ENCODE assay signal across 8 cellular contexts in the genomic region with DNA sequence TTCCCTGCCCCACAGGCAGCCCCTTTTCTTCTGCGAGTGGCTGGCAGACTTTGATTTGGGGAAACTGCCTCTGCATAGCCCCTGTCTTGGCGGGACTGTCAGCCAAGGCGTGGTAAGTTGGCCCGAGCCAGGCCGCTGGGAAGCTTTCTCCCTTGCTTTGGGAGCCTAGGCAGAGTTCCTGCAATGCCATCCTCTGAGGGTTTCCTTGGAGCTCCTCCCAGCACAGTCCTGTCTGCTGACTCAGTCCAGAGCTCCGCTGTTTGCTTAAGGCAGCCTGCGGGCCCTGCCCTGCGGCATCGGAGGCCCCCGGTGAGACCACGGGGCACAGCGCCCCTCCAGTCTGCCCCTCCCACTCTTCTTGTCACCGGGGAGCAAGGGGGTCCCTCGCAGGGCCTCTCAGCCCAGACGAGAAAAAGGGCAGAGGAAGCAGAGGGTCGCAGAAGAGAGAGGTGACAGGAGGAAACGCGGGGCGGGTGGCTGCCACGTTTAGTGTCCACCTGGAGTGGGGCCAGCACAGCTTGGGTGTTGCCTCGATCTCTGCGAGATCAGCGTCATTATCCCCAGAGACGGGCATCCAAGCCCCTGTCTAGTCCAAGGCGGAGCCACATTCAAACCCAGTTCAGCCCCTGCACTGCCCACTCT. TPM values are rescaled to one million over a fixed set of nuclear protein-coding genes. Genes with fewer than 3 reads are reported as not detected.
DNase-seq lines count a peak whose midpoint lies in the region; ATAC-seq and TF ChIP-seq lines count a peak whose summit lies in the region.

No MANE protein-coding gene starts in this region.

- H3K27ac ChIP-seq in PC-9 (peak overlapping the region; percentile 94), gastroesophageal sphincter (peak overlapping the region; percentile 30 to 84 (median 76)), psoas muscle (peak overlapping the region; percentile 81)

- H3K4me1 ChIP-seq in PC-9 (replicated peaks; ENCODE audit: insufficient read depth), result peaks cover 47% of the 10 kb centered on the region
- peaks cover 5 to 56% (median 33%) of the 10 kb centered on the region in 3 donors for H3K4me1 ChIP-seq in gastroesophageal sphincter
- H3K4me1 ChIP-seq in psoas muscle, result peaks cover 40% of the 10 kb centered on the region

- intact Hi-C loops in PC-9 (cut with micrococcal nuclease; ENCODE audit: unreplicated experiment), result loop anchor here (1.0 to 10.0 kb wide), 4 partner anchors 27 to 233 kb away; no protein-coding TSS in a partner anchor
- intact Hi-C loops in psoas muscle (cut with DNase I), result loop anchor here in 1 of 2 donors (5.0 kb wide), 1 partner anchor 60 kb away; a partner anchor contains a TSS

- ATAC-seq in gastroesophageal sphincter (peak; percentile 86), psoas muscle (peak; percentile 82 to 91 (median 86))

- H3K4me2 ChIP-seq in PC-9, result peak overlapping the region; percentile 75

- CTCF ChIA-PET in PC-9 (lab: Charles Lee), result interaction anchor here (1.3 kb wide), 1 partner anchor 26 kb away, joined by 4 read pairs; no protein-coding TSS in a partner anchor

- H3K36me3 ChIP-seq in PC-9 (ENCODE audit: low read depth), result no peaks in the 10 kb centered on the region
- no peaks in the 10 kb centered on the region for H3K36me3 ChIP-seq in gastroesophageal sphincter
- H3K36me3 ChIP-seq in psoas muscle (ENCODE audit: insufficient read depth in 1 of 2, low read depth in 1 of 2), result no peaks in the 10 kb centered on the region

- POLR2A ChIA-PET in PC-9 (lab: Charles Lee; ENCODE audit: unreplicated experiment), result interaction anchor here (0.5 to 1.0 kb wide), 6 partner anchors 27 to 1501 kb away, joined by 3 to 6 read pairs (median 3); a partner anchor contains a TSS

- no peaks in the 10 kb centered on the region for H3K9me3 ChIP-seq in PC-9 (ENCODE audit: insufficient read depth, low read depth)
- no peaks in the 10 kb centered on the region for H3K9me3 ChIP-seq in gastroesophageal sphincter
- no peaks in the 10 kb centered on the region for H3K9me3 ChIP-seq in psoas muscle

- peak overlapping the region; percentile 69 for H2AFZ ChIP-seq in PC-9

- 51 to 67% methylated on average over 3 to 6 of the region's 25 CpGs for WGBS in gastroesophageal sphincter (ENCODE audit: low coverage in 1 of 2), 2 donors
- 22 to 53% (median 25%) methylated on average over 23 to 25 of the region's 25 CpGs for WGBS in psoas muscle, 3 donors

- no peak for TF ChIP-seq POLR2A in gastroesophageal sphincter (IDR thresholded peaks at IDR 0.05)

- H3K27me3 ChIP-seq in PC-9 (ENCODE audit: insufficient read depth, low read depth) (no peaks in the 10 kb centered on the region), gastroesophageal sphincter (no peaks in the 10 kb centered on the region), psoas muscle (ENCODE audit: insufficient read depth in 3 of 3, low read length in 2 of 3) (no peaks in the 10 kb centered on the region)

- DNase-seq in ELF-1 (ENCODE audit: low read depth, low spot score), result peak; percentile 66
- peak; percentile 81 to 83 for DNase-seq in PC-9
- peak; percentile 72 to 84 for DNase-seq in psoas muscle
- DNase-seq in retina, result no peak
- DNase-seq in cerebellar cortex (ENCODE audit: low spot score), result no peak
- DNase-seq in DMS79 (lab: John Stamatoyannopoulos, UW), result no peak
- DNase-seq in NOMO-1 treated with dmso at 0.1 percent for 144 hours (lab: John Stamatoyannopoulos, UW; ENCODE audit: unreplicated experiment), result no peak

- H4K20me1 ChIP-seq in PC-9 (ENCODE audit: insufficient read depth), result no peaks in the 10 kb centered on the region

- H3F3A ChIP-seq in PC-9 (ENCODE audit: insufficient read depth, low read depth), result peaks cover 15% of the 10 kb centered on the region; the same call in 1 of the 2 replicates

- TSS peak; percentile 51 for BruUV-seq in PC-9 (replicated peaks; lab: Mats Ljungman, UMichigan)

- H3K9me2 ChIP-seq in PC-9 (ENCODE audit: insufficient read depth), result no peaks in the 10 kb centered on the region

- H3K79me2 ChIP-seq in PC-9 (ENCODE audit: low read depth), result no peaks in the 10 kb centered on the region

- TF ChIP-seq CTCF in PC-9 (conservative IDR thresholded peaks at IDR 0.05), result no peak
- no peak for TF ChIP-seq CTCF in gastroesophageal sphincter (IDR thresholded peaks at IDR 0.05)
- TF ChIP-seq CTCF in psoas muscle (IDR thresholded peaks at IDR 0.05), result no peak

- peak overlapping the region; percentile 41; the same call in 1 of the 2 replicates for H3K4me3 ChIP-seq in PC-9
- no peak overlapping the region for H3K4me3 ChIP-seq in gastroesophageal sphincter
- H3K4me3 ChIP-seq in psoas muscle, result no peak overlapping the region

- no peak for TF ChIP-seq EP300 in gastroesophageal sphincter (IDR thresholded peaks at IDR 0.05)

RNA-seq across cellular contexts. Expression of a gene that starts 58.9 kb away (rescaled TPM):
- 23.8 and 24.6 TPM in 2 replicates for total RNA-seq in PC-9 (2021)
- 10 to 100 TPM; 63.5 to 87.5 (median 74.3) TPM for total RNA-seq in gastroesophageal sphincter
- total RNA-seq in psoas muscle, result 10 to 100 TPM in 2 of 4 donors, 1 to 10 TPM in 2; 3.6 to 39.2 (median 12.1) TPM
- 10 to 100 TPM in 2 of 3 donors, 1 to 10 TPM in 1; 7.2 to 15.6 (median 10.4) TPM for polyA plus RNA-seq in psoas muscle

Comparison
In these comparisons a context has a peak if more than half of its experiments do, and no peak if none do; other contexts are left out.
1. DNase-seq: peak in ELF-1 (single experiment), PC-9 (2 of 2) and psoas muscle (2 of 2); none in retina (single experiment), cerebellar cortex (single experiment), DMS79 (single experiment) and NOMO-1 treated with dmso at 0.1 percent for 144 hours (single experiment).
2. Peak in every context shown above with its lines, with median percentiles within 50 percentile points of each other: H3K27ac ChIP-seq.